2 cellular contexts compared by ENCODE assay signal in genomic region chr11:2345050-2345449, GRCh38.
A peak's percentile ranks its signal among the peaks of the same experiment; 100 is the strongest.
TF ChIP-seq lines count a peak whose summit lies in the region.

No MANE protein-coding gene starts in this region.

TF ChIP-seq in HEK293, 187 proteins besides CTCF, POLR2A, EP300 and RAD21:
- peak; percentile 90 for TF ChIP-seq ZNF10 (tag by site-specific recombination; IDR thresholded peaks at IDR 0.05)
- no peak for TF ChIP-seq PATZ1 (tag by site-specific recombination; IDR thresholded peaks at IDR 0.05)
- no peak for TF ChIP-seq ZNF660 (tag by site-specific recombination; IDR thresholded peaks at IDR 0.05)
- no peak for TF ChIP-seq ZNF302 (tag by site-specific recombination; IDR thresholded peaks at IDR 0.05; ENCODE audit: low read depth)

TF ChIP-seq in K562, 482 proteins besides CTCF, POLR2A, EP300 and RAD21:
- TF ChIP-seq ZNF134 (CRISPR knock-in tag; conservative IDR thresholded peaks at IDR 0.05), result peak; percentile 94
- no peak for TF ChIP-seq ZNF699 (CRISPR knock-in tag; IDR thresholded peaks at IDR 0.05; ENCODE audit: insufficient replicate concordance)
